9 cellular contexts compared by ENCODE assay signal in genomic region chr9:23492126-23493002, GRCh38.
A peak's percentile ranks its signal among the peaks of the same experiment; 100 is the strongest.
DNase-seq lines count a peak whose midpoint lies in the region; ATAC-seq and TF ChIP-seq lines count a peak whose summit lies in the region.
"Had no signal": no experiment of that assay in that cellular context is flagged by ENCODE, and none has a peak within 500 bp of the region (broad histone marks: within the 10 kb centered on the region; RNA-seq: fewer than 3 reads in every experiment).

No MANE protein-coding gene starts in this region.

- no peaks in the 10 kb centered on the region for H3K36me3 Mint-ChIP-seq in endodermal cell (ENCODE audit: low read depth)
- no peaks in the 10 kb centered on the region for H3K36me3 Mint-ChIP-seq in osteocyte (ENCODE audit: unreplicated experiment)
- H3K36me3 Mint-ChIP-seq in activated T-helper 2 cell treated with anti-CD3 and anti-CD28 coated beads, Interferon-gamma antibody, Interleukin-2, Interleukin-4, amounts not matched to agents 10 μg/mL and 5 μg/mL and 100 μg/mL, durations not matched to agents 14 hours and 24 hours and 36 hours (ENCODE audit: low read depth): no peaks in the 10 kb centered on the region

- DNase-seq in COR-L47 (lab: John Stamatoyannopoulos, UW): peak; percentile 53
- DNase-seq in NCI-H748 (lab: John Stamatoyannopoulos, UW; ENCODE audit: unreplicated experiment): peak; percentile 75
- peak; percentile 51 for DNase-seq in endodermal cell
- DNase-seq in osteocyte (ENCODE audit: extremely low spot score, unreplicated experiment): no peak
- DNase-seq in activated T-helper 2 cell treated with anti-CD3 and anti-CD28 coated beads, Interferon-gamma antibody, Interleukin-2, Interleukin-4, amounts not matched to agents 10 μg/mL and 5 μg/mL and 100 μg/mL, durations not matched to agents 14 hours and 24 hours and 36 hours (ENCODE audit: low spot score): no peak
- no peak for DNase-seq in stimulated activated CD8-positive, alpha-beta memory T cell treated with anti-CD3 and anti-CD28 coated beads, Interleukin-4, amount 100 ng/mL, for 48 hours
- no peak for DNase-seq in testis

- H3K4me1 Mint-ChIP-seq in endodermal cell (no peaks in the 10 kb centered on the region), osteocyte (ENCODE audit: unreplicated experiment) (no peaks in the 10 kb centered on the region)
- no peaks in the 10 kb centered on the region for H3K4me1 Mint-ChIP-seq in activated T-helper 2 cell treated with anti-CD3 and anti-CD28 coated beads, Interferon-gamma antibody, Interleukin-2, Interleukin-4, amounts not matched to agents 10 μg/mL and 5 μg/mL and 100 μg/mL, durations not matched to agents 14 hours and 24 hours and 36 hours (ENCODE audit: low read depth)

- peak; percentile 89 for TF ChIP-seq CTCF in endodermal cell (conservative IDR thresholded peaks at IDR 0.05)
- peak; percentile 66 for TF ChIP-seq CTCF in osteocyte (IDR thresholded peaks at IDR 0.05)
- peak in 1 of 3 experiments; percentile 38 for TF ChIP-seq CTCF in testis (IDR thresholded peaks at IDR 0.05)

- H3K27me3 ChIP-seq in endodermal cell (ENCODE audit: control insufficient read depth, insufficient read depth, low read length, poor library complexity, severe bottlenecking) (no peaks in the 10 kb centered on the region), testis (no peaks in the 10 kb centered on the region)

- WGBS in endodermal cell (ENCODE audit: insufficient coverage in 1 of 2, insufficient read length in 1 of 2), 2 experiments: 66 to 70% methylated on average over 5 of the region's 5 CpGs
- 61 to 64% methylated on average over 5 of the region's 5 CpGs for WGBS in testis, 2 donors

- H3K36me3 ChIP-seq in endodermal cell (ENCODE audit: control insufficient read depth, insufficient read depth, low read length): no peaks in the 10 kb centered on the region
- no peaks in the 10 kb centered on the region for H3K36me3 ChIP-seq in testis (ENCODE audit: low read depth, missing control alignments)

- no peak overlapping the region for H3K4me3 Mint-ChIP-seq in endodermal cell
- H3K4me3 Mint-ChIP-seq in osteocyte (ENCODE audit: unreplicated experiment): no peak overlapping the region
- no peak overlapping the region for H3K4me3 Mint-ChIP-seq in activated T-helper 2 cell treated with anti-CD3 and anti-CD28 coated beads, Interferon-gamma antibody, Interleukin-2, Interleukin-4, amounts not matched to agents 10 μg/mL and 5 μg/mL and 100 μg/mL, durations not matched to agents 14 hours and 24 hours and 36 hours (ENCODE audit: low read depth)
- H3K4me3 Mint-ChIP-seq: stimulated activated naive CD8-positive, alpha-beta T cell treated with anti-CD3 and anti-CD28 coated beads, Interleukin-15, Interleukin-2, amounts not matched to agents 100 ng/mL and 50 ng/mL, for 24 hours had no signal

- H3K4me3 ChIP-seq in endodermal cell (ENCODE audit: low read length) (no peak overlapping the region), testis (no peak overlapping the region)

- H3K27me3 Mint-ChIP-seq in endodermal cell (ENCODE audit: insufficient read depth) (no peaks in the 10 kb centered on the region), osteocyte (ENCODE audit: unreplicated experiment) (peaks cover 3% of the 10 kb centered on the region)
- no peaks in the 10 kb centered on the region for H3K27me3 Mint-ChIP-seq in activated T-helper 2 cell treated with anti-CD3 and anti-CD28 coated beads, Interferon-gamma antibody, Interleukin-2, Interleukin-4, amounts not matched to agents 10 μg/mL and 5 μg/mL and 100 μg/mL, durations not matched to agents 14 hours and 24 hours and 36 hours (ENCODE audit: low read depth)
- H3K27me3 Mint-ChIP-seq: stimulated activated naive CD8-positive, alpha-beta T cell treated with anti-CD3 and anti-CD28 coated beads, Interleukin-15, Interleukin-2, amounts not matched to agents 100 ng/mL and 50 ng/mL, for 24 hours had no signal

- no peak for TF ChIP-seq POLR2A in testis (IDR thresholded peaks at IDR 0.05)

- intact Hi-C loops in activated T-helper 2 cell treated with anti-CD3 and anti-CD28 coated beads, Interferon-gamma antibody, Interleukin-2, Interleukin-4, amounts not matched to agents 10 μg/mL and 5 μg/mL and 100 μg/mL, durations not matched to agents 14 hours and 24 hours and 36 hours (cut with micrococcal nuclease): no loop called here
- intact Hi-C loops in testis (cut with DNase I; ENCODE audit: low total_unique reads): no loop called here

- H3K27ac ChIP-seq in endodermal cell (ENCODE audit: low read depth, low read length) (no peak overlapping the region), testis (no peak overlapping the region)

- no peaks in the 10 kb centered on the region for H3K9me3 Mint-ChIP-seq in endodermal cell
- H3K9me3 Mint-ChIP-seq in osteocyte (ENCODE audit: unreplicated experiment): no peaks in the 10 kb centered on the region
- H3K9me3 Mint-ChIP-seq in activated T-helper 2 cell treated with anti-CD3 and anti-CD28 coated beads, Interferon-gamma antibody, Interleukin-2, Interleukin-4, amounts not matched to agents 10 μg/mL and 5 μg/mL and 100 μg/mL, durations not matched to agents 14 hours and 24 hours and 36 hours: peaks cover 4% of the 10 kb centered on the region
- H3K9me3 Mint-ChIP-seq: stimulated activated naive CD8-positive, alpha-beta T cell treated with anti-CD3 and anti-CD28 coated beads, Interleukin-15, Interleukin-2, amounts not matched to agents 100 ng/mL and 50 ng/mL, for 24 hours had no signal

- no peak overlapping the region for H3K9ac ChIP-seq in endodermal cell (ENCODE audit: extremely low read depth, low read length, poor library complexity, severe bottlenecking)

- no peaks in the 10 kb centered on the region for H3K4me1 ChIP-seq in endodermal cell (ENCODE audit: control insufficient read depth, insufficient read depth, low read length)
- H3K4me1 ChIP-seq in testis: no peaks in the 10 kb centered on the region

- peak; percentile 66 for ATAC-seq in HG02623 (IDR thresholded peaks at IDR 0.05; ENCODE audit: unreplicated experiment)

- H3K27ac Mint-ChIP-seq in endodermal cell: no peak overlapping the region
- no peak overlapping the region for H3K27ac Mint-ChIP-seq in osteocyte (ENCODE audit: unreplicated experiment)
- H3K27ac Mint-ChIP-seq in activated T-helper 2 cell treated with anti-CD3 and anti-CD28 coated beads, Interferon-gamma antibody, Interleukin-2, Interleukin-4, amounts not matched to agents 10 μg/mL and 5 μg/mL and 100 μg/mL, durations not matched to agents 14 hours and 24 hours and 36 hours: no peak overlapping the region
- H3K27ac Mint-ChIP-seq: stimulated activated naive CD8-positive, alpha-beta T cell treated with anti-CD3 and anti-CD28 coated beads, Interleukin-15, Interleukin-2, amounts not matched to agents 100 ng/mL and 50 ng/mL, for 24 hours had no signal

- H3K9me3 ChIP-seq in endodermal cell (ENCODE audit: control insufficient read depth, low read length): no peaks in the 10 kb centered on the region
- H3K9me3 ChIP-seq in testis: no peaks in the 10 kb centered on the region

Comparison
In these comparisons a context has a peak if more than half of its experiments do, and no peak if none do; other contexts are left out.
1. DNase-seq: peak in COR-L47 (single experiment), NCI-H748 (single experiment) and endodermal cell (single experiment); none in osteocyte (single experiment), activated T-helper 2 cell treated with anti-CD3 and anti-CD28 coated beads, Interferon-gamma antibody, Interleukin-2, Interleukin-4, amounts not matched to agents 10 μg/mL and 5 μg/mL and 100 μg/mL, durations not matched to agents 14 hours and 24 hours and 36 hours (single experiment), stimulated activated CD8-positive, alpha-beta memory T cell treated with anti-CD3 and anti-CD28 coated beads, Interleukin-4, amount 100 ng/mL, for 48 hours (single experiment) and testis (single experiment).